Comparison of ENCODE assay signal across 12 cellular contexts in the genomic region with DNA sequence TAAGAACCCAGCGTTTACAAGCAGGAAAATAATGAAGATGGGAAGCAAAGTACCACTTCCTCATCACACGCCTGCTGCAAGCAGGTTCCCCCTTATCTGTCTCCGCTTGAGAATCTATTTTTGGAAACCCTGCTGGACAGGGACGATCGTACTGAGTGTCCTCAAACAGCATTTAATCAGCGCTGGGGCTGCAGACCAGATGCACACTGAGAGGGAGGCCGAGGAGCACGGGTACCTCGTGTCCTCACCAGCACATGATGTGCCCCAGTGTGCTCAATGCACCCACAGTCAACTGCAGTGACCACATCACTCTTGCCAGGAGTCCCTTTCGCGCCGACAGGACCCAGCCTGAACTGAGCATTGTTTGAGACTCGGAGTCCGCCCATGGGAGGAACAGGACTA.
DNase-seq lines count a peak whose midpoint lies in the region; ATAC-seq and TF ChIP-seq lines count a peak whose summit lies in the region.
"Had no signal": no experiment of that assay in that cellular context is flagged by ENCODE, and none has a peak within 500 bp of the region (broad histone marks: within the 10 kb centered on the region; RNA-seq: fewer than 3 reads in every experiment).

No MANE protein-coding gene starts in this region.

- H3K4me1 ChIP-seq in BE2C = peaks cover 32% of the 10 kb centered on the region
- peaks cover 49 to 75% (median 65%) of the 10 kb centered on the region in 4 donors for H3K4me1 ChIP-seq in esophagus muscularis mucosa
- H3K4me1 ChIP-seq in naive thymus-derived CD4-positive, alpha-beta T cell (ENCODE audit: control insufficient read depth in 2 of 2, insufficient read depth in 2 of 2, low read length in 2 of 2) = peaks cover 0 to 6% of the 10 kb centered on the region in 2 donors

- peak; percentile 37 for ATAC-seq in naive thymus-derived CD4-positive, alpha-beta T cell
- no peak for ATAC-seq in HG03460 (IDR thresholded peaks at IDR 0.05; ENCODE audit: unreplicated experiment)
- ATAC-seq in effector memory CD8-positive, alpha-beta T cell (replicated peaks) = no peak

- 22% methylated on average over 8 of the region's 14 CpGs for WGBS in esophagus muscularis mucosa

- TF ChIP-seq CTCF in BE2C (IDR thresholded peaks at IDR 0.05; ENCODE audit: low read depth, low read length) = no peak
- TF ChIP-seq CTCF in esophagus muscularis mucosa (IDR thresholded peaks at IDR 0.05) = no peak

- H3K4me3 ChIP-seq in BE2C (ENCODE audit: low read depth, low read length) (peak overlapping the region; percentile 54), esophagus muscularis mucosa (peak overlapping the region; percentile 14 to 37 (median 24))
- no peak overlapping the region for H3K4me3 ChIP-seq in naive thymus-derived CD4-positive, alpha-beta T cell (ENCODE audit: low read length)

- POLR2A ChIA-PET in naive thymus-derived CD4-positive, alpha-beta T cell (lab: Charles Lee) = no interaction called here

- TF ChIP-seq EP300 in esophagus muscularis mucosa (IDR thresholded peaks at IDR 0.05) = no peak

- H3K27me3 ChIP-seq in BE2C = no peaks in the 10 kb centered on the region
- H3K27me3 ChIP-seq in esophagus muscularis mucosa = no peaks in the 10 kb centered on the region
- no peaks in the 10 kb centered on the region for H3K27me3 ChIP-seq in naive thymus-derived CD4-positive, alpha-beta T cell (ENCODE audit: control insufficient read depth in 2 of 2, insufficient read depth in 2 of 2, low read length in 2 of 2)

- H3K9me3 ChIP-seq in BE2C (peaks cover 3% of the 10 kb centered on the region; the same call in 1 of the 2 replicates), esophagus muscularis mucosa (no peaks in the 10 kb centered on the region)
- H3K9me3 ChIP-seq in naive thymus-derived CD4-positive, alpha-beta T cell (ENCODE audit: control insufficient read depth in 2 of 3, low read length in 3 of 3) = no peaks in the 10 kb centered on the region

- H3K27ac ChIP-seq in esophagus muscularis mucosa (replicated peaks in 1 of 4) = peak overlapping the region; percentile 78 to 85 (median 79)
- H3K27ac ChIP-seq in naive thymus-derived CD4-positive, alpha-beta T cell (ENCODE audit: low read depth, low read length) = no peak overlapping the region

- H3K36me3 Mint-ChIP-seq in naive thymus-derived CD4-positive, alpha-beta T cell = peaks cover 0 to 14% (median 10%) of the 10 kb centered on the region in 5 donors
- H3K36me3 Mint-ChIP-seq in effector memory CD8-positive, alpha-beta T cell (ENCODE audit: insufficient read depth) = peaks cover 2% of the 10 kb centered on the region

- no peak overlapping the region for H3K4me3 Mint-ChIP-seq in naive thymus-derived CD4-positive, alpha-beta T cell
- H3K4me3 Mint-ChIP-seq in effector memory CD8-positive, alpha-beta T cell = no peak overlapping the region

- H3K27ac Mint-ChIP-seq in naive thymus-derived CD4-positive, alpha-beta T cell = peak overlapping the region in 3 of 9 donors; percentile 31 to 55 (median 48)
- H3K27ac Mint-ChIP-seq in effector memory CD8-positive, alpha-beta T cell = no peak overlapping the region

- peaks cover 0 to 2% (median 0%) of the 10 kb centered on the region in 11 donors for H3K9me3 Mint-ChIP-seq in naive thymus-derived CD4-positive, alpha-beta T cell
- no peaks in the 10 kb centered on the region for H3K9me3 Mint-ChIP-seq in effector memory CD8-positive, alpha-beta T cell

- CTCF ChIA-PET in naive thymus-derived CD4-positive, alpha-beta T cell (lab: Charles Lee) = interaction anchor here (1.2 kb wide), 1 partner anchor 12 kb away, joined by 3 read pairs; no protein-coding TSS in a partner anchor

- DNase-seq in BE2C = peak; percentile 68
- peak; percentile 4 for DNase-seq in OCI-M2 (lab: John Stamatoyannopoulos, UW; ENCODE audit: unreplicated experiment)
- no peak for DNase-seq in esophagus muscularis mucosa (ENCODE audit: extremely low spot score)
- DNase-seq in naive thymus-derived CD4-positive, alpha-beta T cell = peak in 1 of 9 donors; percentile 10
- DNase-seq in activated T-cell treated with anti-CD3 and anti-CD28 coated beads, Interleukin-2, amount 50 U/mL, for 1 hour = no peak
- DNase-seq in NCI-H146 treated with DMSO at 0.1 percent for 48 hours (lab: John Stamatoyannopoulos, UW; ENCODE audit: unreplicated experiment) = no peak
- no peak for DNase-seq in effector memory CD8-positive, alpha-beta T cell
- DNase-seq: central memory CD4-positive, alpha-beta T cell; NCI-H1092; RPMI8226; stimulated activated naive CD4-positive, alpha-beta T cell had no signal

- no peaks in the 10 kb centered on the region; the same call in 1 of the 2 replicates for H3K36me3 ChIP-seq in BE2C
- H3K36me3 ChIP-seq in esophagus muscularis mucosa = peaks cover 0 to 3% (median 0%) of the 10 kb centered on the region in 4 donors
- H3K36me3 ChIP-seq in naive thymus-derived CD4-positive, alpha-beta T cell (ENCODE audit: control insufficient read depth in 2 of 3, insufficient read depth in 3 of 3, low read length in 3 of 3) = no peaks in the 10 kb centered on the region

- intact Hi-C loops in esophagus muscularis mucosa (cut with DNase I) = no loop called here
- intact Hi-C loops in naive thymus-derived CD4-positive, alpha-beta T cell (cut with micrococcal nuclease) = no loop called here

- TF ChIP-seq POLR2A in esophagus muscularis mucosa (IDR thresholded peaks at IDR 0.05; ENCODE audit: low read depth) = no peak

- peaks cover 38 to 83% (median 72%) of the 10 kb centered on the region in 7 donors for H3K4me1 Mint-ChIP-seq in naive thymus-derived CD4-positive, alpha-beta T cell
- H3K4me1 Mint-ChIP-seq in effector memory CD8-positive, alpha-beta T cell (ENCODE audit: low read depth in 2 of 2) = peaks cover 27 to 30% of the 10 kb centered on the region in 2 donors

- H3K27me3 Mint-ChIP-seq in naive thymus-derived CD4-positive, alpha-beta T cell = peaks cover 0 to 2% (median 0%) of the 10 kb centered on the region in 5 donors
- H3K27me3 Mint-ChIP-seq in effector memory CD8-positive, alpha-beta T cell = no peaks in the 10 kb centered on the region

Comparison
In these comparisons a context has a peak if more than half of its experiments do, and no peak if none do; other contexts are left out.
1. DNase-seq: peak in BE2C (single experiment) and OCI-M2 (single experiment); none in esophagus muscularis mucosa (single experiment), activated T-cell treated with anti-CD3 and anti-CD28 coated beads, Interleukin-2, amount 50 U/mL, for 1 hour (single experiment), NCI-H146 treated with DMSO at 0.1 percent for 48 hours (single experiment) and effector memory CD8-positive, alpha-beta T cell (0 of 3).